Comparison of ENCODE assay signal across 13 cellular contexts in the genomic region with DNA sequence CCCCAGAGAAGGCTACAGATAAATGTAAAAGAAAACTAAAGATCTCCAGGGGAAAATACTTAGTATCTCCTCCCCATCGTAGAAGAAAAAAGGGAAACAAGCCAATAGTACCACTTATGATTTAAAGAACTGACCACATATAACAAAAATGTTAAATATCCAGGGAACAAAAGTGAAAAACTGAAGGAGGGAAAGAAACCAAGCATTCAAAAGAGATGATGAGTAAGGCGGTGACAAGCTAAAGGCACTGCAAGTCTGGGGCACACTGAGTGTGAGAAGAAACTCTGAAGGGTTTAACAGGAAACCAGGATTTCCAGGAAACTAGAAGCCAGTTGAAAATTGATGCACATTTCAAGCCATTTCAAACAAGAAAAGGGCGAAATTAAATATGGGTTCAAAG.
A peak's percentile ranks its signal among the peaks of the same experiment; 100 is the strongest.
DNase-seq lines count a peak whose midpoint lies in the region; ATAC-seq and TF ChIP-seq lines count a peak whose summit lies in the region.
"Had no signal": no experiment of that assay in that cellular context is flagged by ENCODE, and none has a peak within 500 bp of the region (broad histone marks: within the 10 kb centered on the region; RNA-seq: fewer than 3 reads in every experiment).

No MANE protein-coding gene starts in this region.

- H3K27ac Mint-ChIP-seq in activated T-helper 17 cell treated with anti-CD3 and anti-CD28 coated beads, Interleukin-2, amount 50 U/mL, for 72 hours = no peak overlapping the region
- H3K27ac Mint-ChIP-seq in natural killer cell treated with Interleukin-12 subunit alpha and Interleukin-12 subunit beta and Interleukin-15 and Interleukin-18, amount 100 ng/mL, for 72 hours = no peak overlapping the region

- no peaks in the 10 kb centered on the region for H4K20me1 ChIP-seq in hepatocyte (ENCODE audit: insufficient read depth, poor library complexity, severe bottlenecking)

- H3K79me2 ChIP-seq in hepatocyte = peaks cover 17% of the 10 kb centered on the region

- H3K27ac ChIP-seq in left ventricle myocardium inferior (replicated peaks) (peak overlapping the region; percentile 32), heart left ventricle (peak overlapping the region in 2 of 12 donors; percentile 23 to 35), hepatocyte (peak overlapping the region; percentile 39)
- H3K27ac ChIP-seq: tibial artery had no signal

- no peaks in the 10 kb centered on the region for H3K9me3 ChIP-seq in left ventricle myocardium inferior (replicated peaks)
- no peaks in the 10 kb centered on the region for H3K9me3 ChIP-seq in heart left ventricle
- H3K9me3 ChIP-seq in hepatocyte (ENCODE audit: low read depth) = no peaks in the 10 kb centered on the region
- H3K9me3 ChIP-seq: tibial artery had no signal

- ATAC-seq in heart left ventricle = no peak
- ATAC-seq in activated T-helper 17 cell treated with anti-CD3 and anti-CD28 coated beads, Interleukin-2, amount 50 U/mL, for 72 hours (replicated peaks) = peak; percentile 32
- no peak for ATAC-seq in natural killer cell treated with Interleukin-12 subunit alpha and Interleukin-12 subunit beta and Interleukin-15 and Interleukin-18, amount 100 ng/mL, for 72 hours

- 76 to 84% (median 77%) methylated on average over 3 of the region's 3 CpGs for WGBS in heart left ventricle, 4 donors
- 84% methylated on average over 3 of the region's 3 CpGs for WGBS in hepatocyte (ENCODE audit: low lambda C conversion rate, missing lambda C conversion rate)

- no peak for TF ChIP-seq CTCF in left ventricle myocardium inferior (IDR thresholded peaks at IDR 0.05; ENCODE audit: borderline replicate concordance)
- TF ChIP-seq CTCF in heart left ventricle (IDR thresholded peaks at IDR 0.05) = no peak
- no peak for TF ChIP-seq CTCF in hepatocyte (IDR thresholded peaks at IDR 0.05; ENCODE audit: poor library complexity)

- H3K4me2 ChIP-seq in hepatocyte = peak overlapping the region; percentile 51

- TF ChIP-seq POLR2A in heart left ventricle (IDR thresholded peaks at IDR 0.05) = no peak

- H3K27me3 Mint-ChIP-seq in activated T-helper 17 cell treated with anti-CD3 and anti-CD28 coated beads, Interleukin-2, amount 50 U/mL, for 72 hours = peaks cover 4% of the 10 kb centered on the region
- peaks cover 0 to 4% of the 10 kb centered on the region in 2 donors for H3K27me3 Mint-ChIP-seq in natural killer cell treated with Interleukin-12 subunit alpha and Interleukin-12 subunit beta and Interleukin-15 and Interleukin-18, amount 100 ng/mL, for 72 hours

- peak overlapping the region; percentile 3 for H2AFZ ChIP-seq in hepatocyte

- intact Hi-C loops in left ventricle myocardium inferior (cut with micrococcal nuclease) = loop anchor here (10.0 kb wide), 1 partner anchor 540 kb away; no protein-coding TSS in a partner anchor
- intact Hi-C loops in heart left ventricle (cut with DNase I) = loop anchor here in 4 of 10 donors (5.0 to 10.0 kb wide), 4 partner anchors 217 to 540 kb away; no protein-coding TSS in a partner anchor

- H3K36me3 ChIP-seq in left ventricle myocardium inferior = no peaks in the 10 kb centered on the region
- no peaks in the 10 kb centered on the region for H3K36me3 ChIP-seq in heart left ventricle
- no peaks in the 10 kb centered on the region for H3K36me3 ChIP-seq in hepatocyte (replicated peaks; ENCODE audit: insufficient read depth, low read depth)
- H3K36me3 ChIP-seq: tibial artery had no signal

- H3K27me3 ChIP-seq in left ventricle myocardium inferior (ENCODE audit: low read depth) (no peaks in the 10 kb centered on the region), heart left ventricle (no peaks in the 10 kb centered on the region), hepatocyte (no peaks in the 10 kb centered on the region)
- H3K27me3 ChIP-seq: tibial artery had no signal

- peak overlapping the region; percentile 17 for H3K4me3 Mint-ChIP-seq in activated T-helper 17 cell treated with anti-CD3 and anti-CD28 coated beads, Interleukin-2, amount 50 U/mL, for 72 hours
- no peak overlapping the region for H3K4me3 Mint-ChIP-seq in natural killer cell treated with Interleukin-12 subunit alpha and Interleukin-12 subunit beta and Interleukin-15 and Interleukin-18, amount 100 ng/mL, for 72 hours

- H3K4me1 Mint-ChIP-seq in activated T-helper 17 cell treated with anti-CD3 and anti-CD28 coated beads, Interleukin-2, amount 50 U/mL, for 72 hours = no peaks in the 10 kb centered on the region
- no peaks in the 10 kb centered on the region for H3K4me1 Mint-ChIP-seq in natural killer cell treated with Interleukin-12 subunit alpha and Interleukin-12 subunit beta and Interleukin-15 and Interleukin-18, amount 100 ng/mL, for 72 hours (ENCODE audit: low read depth in 2 of 2)

- no peaks in the 10 kb centered on the region for H3K9me3 Mint-ChIP-seq in activated T-helper 17 cell treated with anti-CD3 and anti-CD28 coated beads, Interleukin-2, amount 50 U/mL, for 72 hours
- H3K9me3 Mint-ChIP-seq in natural killer cell treated with Interleukin-12 subunit alpha and Interleukin-12 subunit beta and Interleukin-15 and Interleukin-18, amount 100 ng/mL, for 72 hours = peaks cover 3% of the 10 kb centered on the region

- peaks cover 33% of the 10 kb centered on the region for H3K4me1 ChIP-seq in left ventricle myocardium inferior
- peaks cover 0 to 49% (median 9%) of the 10 kb centered on the region in 12 donors for H3K4me1 ChIP-seq in heart left ventricle
- H3K4me1 ChIP-seq in hepatocyte (ENCODE audit: insufficient read depth) = peaks cover 18% of the 10 kb centered on the region

- no peak overlapping the region for H3K4me3 ChIP-seq in left ventricle myocardium inferior
- no peak overlapping the region for H3K4me3 ChIP-seq in heart left ventricle
- no peak overlapping the region for H3K4me3 ChIP-seq in hepatocyte
- H3K4me3 ChIP-seq: tibial artery had no signal

- no peaks in the 10 kb centered on the region for H3K9me2 ChIP-seq in hepatocyte (replicated peaks; ENCODE audit: insufficient read depth)

- no peaks in the 10 kb centered on the region for H3K36me3 Mint-ChIP-seq in activated T-helper 17 cell treated with anti-CD3 and anti-CD28 coated beads, Interleukin-2, amount 50 U/mL, for 72 hours (ENCODE audit: low read depth)
- H3K36me3 Mint-ChIP-seq in natural killer cell treated with Interleukin-12 subunit alpha and Interleukin-12 subunit beta and Interleukin-15 and Interleukin-18, amount 100 ng/mL, for 72 hours = no peaks in the 10 kb centered on the region

- DNase-seq in left ventricle myocardium inferior = no peak
- DNase-seq in heart left ventricle = no peak
- no peak for DNase-seq in hepatocyte (ENCODE audit: low spot score)
- no peak for DNase-seq in Kasumi-1 (lab: John Stamatoyannopoulos, UW)
- DNase-seq in NCI-H69 (lab: John Stamatoyannopoulos, UW) = no peak
- no peak for DNase-seq in natural killer cell treated with Interleukin-12 subunit alpha and Interleukin-12 subunit beta and Interleukin-15 and Interleukin-18, amount 100 ng/mL, for 72 hours (ENCODE audit: low spot score)
- no peak for DNase-seq in activated CD4-positive, alpha-beta T cell treated with anti-CD3 and anti-CD28 coated beads for 48 hours
- DNase-seq: activated effector memory CD4-positive, alpha-beta T cell treated with anti-CD3 and anti-CD28 coated beads, Interleukin-2, amount 50 U/mL, for 16 hours; mesendoderm; NCI-H1436 treated with DMSO at 0.1 percent for 48 hours; NCI-H526 had no signal
